In genomic region chr6:53915292-53915691, GRCh38 we compare ENCODE assay signal across 15 cellular contexts.
A peak's percentile ranks its signal among the peaks of the same experiment; 100 is the strongest.
DNase-seq lines count a peak whose midpoint lies in the region; ATAC-seq, FAIRE-seq and TF ChIP-seq lines count a peak whose summit lies in the region.
"Had no signal": no experiment of that assay in that cellular context is flagged by ENCODE, and none has a peak within 500 bp of the region (broad histone marks: within the 10 kb centered on the region; RNA-seq: fewer than 3 reads in every experiment).

No MANE protein-coding gene starts in this region.

- TF ChIP-seq RAD21 in IMR-90 (IDR thresholded peaks at IDR 0.05; ENCODE audit: low read length) (no peak), K562 (CRISPR knock-in tag; conservative IDR thresholded peaks at IDR 0.05 in 1 of 2, IDR thresholded peaks at IDR 0.05 in 1 of 2) (no peak)

- H3K4me3 ChIP-seq in IMR-90 (ENCODE audit: insufficient read depth, low read depth, low read length) (no peak overlapping the region), K562 (no peak overlapping the region), mesendoderm (ENCODE audit: low read length) (no peak overlapping the region), esophagus squamous epithelium (no peak overlapping the region)
- H3K4me3 ChIP-seq: BLaER1 had no signal

- H3K4ac ChIP-seq in IMR-90 (ENCODE audit: low read depth, low read length) = no peak overlapping the region
- no peak overlapping the region for H3K4ac ChIP-seq in mesendoderm (ENCODE audit: low read depth, low read length)

- H2AFZ ChIP-seq in IMR-90 (replicated peaks; ENCODE audit: low read length, poor library complexity) = no peak overlapping the region
- H2AFZ ChIP-seq in K562 (ENCODE audit: low read depth, low read length) = no peak overlapping the region

- 42% methylated on average over 2 of the region's 4 CpGs; no CpG with 5 or more reads in 1 of the 2 experiments for WGBS in IMR-90 (ENCODE audit: extremely low coverage in 2 of 2, insufficient read length in 1 of 2), 2 experiments
- 2% methylated on average over 4 of the region's 4 CpGs for WGBS in K562 (ENCODE audit: insufficient coverage, low coverage, missing lambda C conversion rate)
- WGBS in mesendoderm (ENCODE audit: extremely low coverage, insufficient coverage, low lambda C conversion rate) = no CpG with 5 or more reads among the region's 4 CpGs
- 89 to 96% methylated on average over 4 of the region's 4 CpGs for WGBS in esophagus squamous epithelium, 2 donors

- no peaks in the 10 kb centered on the region for H4K20me1 ChIP-seq in IMR-90 (ENCODE audit: insufficient read depth, low read length)
- no peaks in the 10 kb centered on the region for H4K20me1 ChIP-seq in K562 (replicated peaks; ENCODE audit: control insufficient read depth, insufficient read depth, low read length)
- H4K20me1 ChIP-seq: BLaER1 had no signal

- no peaks in the 10 kb centered on the region for H3K4me1 ChIP-seq in IMR-90 (ENCODE audit: control insufficient read depth, insufficient read depth, low read length)
- H3K4me1 ChIP-seq in K562 (replicated peaks in 1 of 2; ENCODE audit: control insufficient read depth in 2 of 2, insufficient read depth in 2 of 2, low read length in 2 of 2) = no peaks in the 10 kb centered on the region
- H3K4me1 ChIP-seq in mesendoderm (ENCODE audit: control insufficient read depth, low read depth, low read length) = no peaks in the 10 kb centered on the region
- H3K4me1 ChIP-seq in esophagus squamous epithelium = peaks cover 0 to 40% (median 2%) of the 10 kb centered on the region in 3 donors

- H3K23ac ChIP-seq in IMR-90 (ENCODE audit: low read depth, low read length) = no peak overlapping the region
- no peak overlapping the region for H3K23ac ChIP-seq in mesendoderm (ENCODE audit: low read length)

- intact Hi-C loops in IMR-90 (cut with micrococcal nuclease) (no loop called here), K562 (cut with micrococcal nuclease) (no loop called here), esophagus squamous epithelium (cut with DNase I) (no loop called here)

- H2BK5ac ChIP-seq in IMR-90 (ENCODE audit: low read depth, low read length, poor library complexity, severe bottlenecking) (no peak overlapping the region), mesendoderm (ENCODE audit: low read length) (no peak overlapping the region)

- H2AK5ac ChIP-seq in IMR-90 (ENCODE audit: low read depth, low read length) = no peak overlapping the region
- H2AK5ac ChIP-seq in mesendoderm (ENCODE audit: low read length) = no peak overlapping the region

- BruUV-seq in IMR-90 (replicated peaks; lab: Mats Ljungman, UMichigan) = no TSS peak
- BruUV-seq in K562 (replicated peaks; lab: Mats Ljungman, UMichigan) = no TSS peak

- H3K79me1 ChIP-seq in IMR-90 (ENCODE audit: low read depth in 1 of 2, low read length in 2 of 2) (no peaks in the 10 kb centered on the region; a peak in 1 of 4 replicates), mesendoderm (ENCODE audit: low read length) (no peaks in the 10 kb centered on the region)

- POLR2A ChIA-PET in IMR-90 (lab: Charles Lee; ENCODE audit: unreplicated experiment) (no interaction called here), K562 (lab: Yijun Ruan, JAX) (interaction anchor here (0.5 kb wide), 1 partner anchor 51 kb away, joined by 3 read pairs; no protein-coding TSS in a partner anchor)

- no peak overlapping the region for H2BK15ac ChIP-seq in IMR-90 (ENCODE audit: low read depth, low read length)
- H2BK15ac ChIP-seq in mesendoderm (replicated peaks; ENCODE audit: low read depth) = no peak overlapping the region

- CTCF ChIA-PET in IMR-90 (lab: Yijun Ruan, JAX) = no interaction called here
- CTCF ChIA-PET in K562 (lab: Yijun Ruan, JAX; ENCODE audit: low intra/inter-chr PET ratio) = no interaction called here

- H3K79me2 ChIP-seq in K562 (ENCODE audit: control insufficient read depth, insufficient read depth, low read length) (no peaks in the 10 kb centered on the region), mesendoderm (ENCODE audit: control insufficient read depth, insufficient read depth, low read length) (no peaks in the 10 kb centered on the region)

- H4K5ac ChIP-seq in IMR-90 (ENCODE audit: low read depth, low read length) = no peak overlapping the region
- no peak overlapping the region for H4K5ac ChIP-seq in mesendoderm (ENCODE audit: low read length)

- H3K56ac ChIP-seq in IMR-90 (ENCODE audit: extremely low read depth, insufficient read depth, low read length) (no peak overlapping the region), mesendoderm (ENCODE audit: low read length) (no peak overlapping the region)

- no peak for TF ChIP-seq POLR2A in IMR-90 (IDR thresholded peaks at IDR 0.05; ENCODE audit: low read depth, low read length)
- no peak for TF ChIP-seq POLR2A in K562 (conservative IDR thresholded peaks at IDR 0.05)
- no peak for TF ChIP-seq POLR2A in esophagus squamous epithelium (IDR thresholded peaks at IDR 0.05)

- H3K27me3 ChIP-seq in IMR-90 (ENCODE audit: control insufficient read depth, insufficient read depth, low read length) (no peaks in the 10 kb centered on the region), K562 (ENCODE audit: control insufficient read depth in 2 of 2, insufficient read depth in 2 of 2, low read length in 2 of 2) (no peaks in the 10 kb centered on the region), mesendoderm (ENCODE audit: insufficient read depth, low read length, poor library complexity) (no peaks in the 10 kb centered on the region), esophagus squamous epithelium (no peaks in the 10 kb centered on the region)
- H3K27me3 ChIP-seq: BLaER1 had no signal

- no peak overlapping the region for H3K9ac ChIP-seq in IMR-90 (ENCODE audit: low read depth, low read length)
- no peak overlapping the region for H3K9ac ChIP-seq in K562 (ENCODE audit: insufficient read depth in 1 of 2, low read depth in 2 of 2, low read length in 2 of 2)
- no peak overlapping the region for H3K9ac ChIP-seq in mesendoderm (ENCODE audit: low read length)
- H3K9ac ChIP-seq: BLaER1 had no signal

- H3K9me3 ChIP-seq in IMR-90 (ENCODE audit: control insufficient read depth, insufficient read depth, low read length) (no peaks in the 10 kb centered on the region), K562 (replicated peaks; ENCODE audit: control insufficient read depth, insufficient read depth, low read depth, low read length) (no peaks in the 10 kb centered on the region), esophagus squamous epithelium (no peaks in the 10 kb centered on the region)
- H3K9me3 ChIP-seq: BLaER1, Caco-2 had no signal

- H3K36me3 ChIP-seq in IMR-90 (ENCODE audit: control insufficient read depth, insufficient read depth, low read length) = peaks cover 7% of the 10 kb centered on the region
- no peaks in the 10 kb centered on the region for H3K36me3 ChIP-seq in K562 (ENCODE audit: control insufficient read depth, insufficient read depth, low read length)
- H3K36me3 ChIP-seq in mesendoderm (ENCODE audit: control insufficient read depth, insufficient read depth, low read length) = no peaks in the 10 kb centered on the region
- H3K36me3 ChIP-seq in esophagus squamous epithelium = peaks cover 0 to 41% (median 0%) of the 10 kb centered on the region in 3 donors

- no peak overlapping the region for H2AK9ac ChIP-seq in IMR-90 (replicated peaks; ENCODE audit: low read depth, low read length, poor library complexity)

- H3K18ac ChIP-seq in IMR-90 (ENCODE audit: low read depth, low read length) (no peak overlapping the region), mesendoderm (ENCODE audit: low read length) (no peak overlapping the region)

- H3K27ac ChIP-seq in IMR-90 (ENCODE audit: insufficient read depth, low read length) = no peak overlapping the region
- H3K27ac ChIP-seq in K562 (ENCODE audit: extremely low read depth, low read depth, low read length) = no peak overlapping the region
- no peak overlapping the region for H3K27ac ChIP-seq in mesendoderm (ENCODE audit: low read depth, low read length)
- H3K27ac ChIP-seq in esophagus squamous epithelium = no peak overlapping the region
- H3K27ac ChIP-seq: BLaER1 had no signal

- no peak for TF ChIP-seq CTCF in IMR-90 (conservative IDR thresholded peaks at IDR 0.05; ENCODE audit: low read depth, low read length)
- TF ChIP-seq CTCF in K562 (IDR thresholded peaks at IDR 0.05 in 2 of 3, conservative IDR thresholded peaks at IDR 0.05 in 1 of 3; ENCODE audit: insufficient read depth in 2 of 3, low read depth in 1 of 3, low read length in 3 of 3) = no peak
- TF ChIP-seq CTCF in esophagus squamous epithelium (IDR thresholded peaks at IDR 0.05) = no peak

- DNase-seq in IMR-90 (peak; percentile 18), K562 (ENCODE audit: extremely low read depth in 1 of 4, low spot score in 3 of 4) (no peak), mesendoderm (peak; percentile 39), esophagus squamous epithelium (lab: John Stamatoyannopoulos, UW) (no peak), T-helper 2 cell (no peak), ureter (ENCODE audit: low spot score) (no peak)
- DNase-seq: AML-193; Caco-2; CD8-positive, alpha-beta memory T cell; DND-41; GDM1 had no signal

- no peak for TF ChIP-seq EP300 in K562 (IDR thresholded peaks at IDR 0.05; ENCODE audit: low read length)

- H4K8ac ChIP-seq in IMR-90 (ENCODE audit: low read depth in 2 of 2, low read length in 2 of 2) = no peak overlapping the region
- no peak overlapping the region for H4K8ac ChIP-seq in mesendoderm (ENCODE audit: low read depth, low read length)

- H4K91ac ChIP-seq in IMR-90 (ENCODE audit: insufficient read depth, low read depth, low read length) = no peak overlapping the region

- H3K4me2 ChIP-seq in IMR-90 (ENCODE audit: low read depth, low read length) = no peak overlapping the region
- no peak overlapping the region for H3K4me2 ChIP-seq in K562 (ENCODE audit: insufficient read depth, low read length)
- no peak overlapping the region for H3K4me2 ChIP-seq in mesendoderm (ENCODE audit: low read length)

- dilution Hi-C loops in IMR-90 (cut with HindIII; ENCODE audit: low sequenced_read_pairs, unreplicated experiment) = no loop called here

- no peak for ATAC-seq in IMR-90 (ENCODE audit: low read depth)
- no peak for ATAC-seq in K562
- ATAC-seq: HCT116 had no signal

- H3K9me1 ChIP-seq in IMR-90 (ENCODE audit: insufficient read depth, low read length) (peaks cover 3% of the 10 kb centered on the region; the same call in 1 of the 2 replicates), K562 (ENCODE audit: control insufficient read depth, insufficient read depth, low read length) (no peaks in the 10 kb centered on the region)

- FAIRE-seq in K562 (lab: Jason Lieb, UNC) = no peak
- FAIRE-seq: GM12892, H54 had no signal

- no peak overlapping the region for H3K14ac ChIP-seq in IMR-90 (replicated peaks; ENCODE audit: low read depth, low read length)

- H2BK20ac ChIP-seq in IMR-90 (ENCODE audit: low read depth, low read length) = no peak overlapping the region

- in situ Hi-C loops in IMR-90 (cut with MboI; ENCODE audit: low sequenced_read_pairs) (no loop called here), K562 (cut with MboI) (no loop called here)

- no peak overlapping the region for H2BK120ac ChIP-seq in IMR-90 (ENCODE audit: low read depth, low read length)
- H2BK120ac ChIP-seq in mesendoderm (ENCODE audit: low read depth, low read length) = no peak overlapping the region

TF ChIP-seq in IMR-90, 13 proteins besides CTCF, POLR2A, EP300 and RAD21:
- TF ChIP-seq MAFK (IDR thresholded peaks at IDR 0.05; ENCODE audit: low read depth, low read length) = peak; percentile 75
- no peak for TF ChIP-seq RFX5 (IDR thresholded peaks at IDR 0.05; ENCODE audit: low read depth, low read length)

TF ChIP-seq in K562, 482 proteins besides CTCF, POLR2A, EP300 and RAD21 (continues in another document):
- no peak for TF ChIP-seq FOXK2 (conservative IDR thresholded peaks at IDR 0.05 in 1 of 2, IDR thresholded peaks at IDR 0.05 in 1 of 2; ENCODE audit: low read depth in 2 of 2)

Comparison
In these comparisons a context has a peak if more than half of its experiments do, and no peak if none do; other contexts are left out.
1. DNase-seq: peak in IMR-90 (single experiment) and mesendoderm (single experiment); none in K562 (0 of 4), esophagus squamous epithelium (single experiment), T-helper 2 cell (0 of 5) and ureter (single experiment).